In the genomic region with DNA sequence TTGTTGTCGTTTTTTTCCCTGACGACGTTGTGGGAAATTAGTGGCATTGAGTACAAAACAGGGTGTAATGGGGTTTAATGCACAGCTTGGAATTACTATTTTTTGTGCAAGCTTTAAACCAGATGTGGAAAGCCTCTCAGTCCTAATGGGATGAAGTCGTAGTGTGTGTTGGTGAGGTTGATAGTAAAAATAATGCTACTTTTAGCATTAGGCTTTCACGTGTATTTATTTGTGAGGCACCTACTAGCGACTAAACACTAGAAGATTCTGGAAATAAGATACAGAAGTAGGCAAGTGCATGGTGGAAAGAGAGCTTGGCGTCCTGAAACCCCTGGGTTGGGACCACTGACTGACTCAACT, we compare ENCODE assay signal across 8 cellular contexts.
DNase-seq lines count a peak whose midpoint lies in the region; TF ChIP-seq lines count a peak whose summit lies in the region.

No MANE protein-coding gene starts in this region.

- no peaks in the 10 kb centered on the region for H3K27me3 ChIP-seq in NT2/D1 (ENCODE audit: insufficient read depth, insufficient read length)
- no peaks in the 10 kb centered on the region for H3K27me3 ChIP-seq in endocrine pancreas (ENCODE audit: control insufficient read depth, insufficient read depth, low read length)

- H3K27ac Mint-ChIP-seq in nephron progenitor cell: peak overlapping the region; percentile 76

- H3K4me3 Mint-ChIP-seq in nephron progenitor cell: peak overlapping the region; percentile 96

- H3K36me3 ChIP-seq in NT2/D1 (ENCODE audit: insufficient read depth, insufficient read length, low read length) (no peaks in the 10 kb centered on the region), endocrine pancreas (ENCODE audit: control insufficient read depth, insufficient read depth, low read length) (no peaks in the 10 kb centered on the region)

- peak overlapping the region; percentile 24 for H3K4me3 ChIP-seq in NT2/D1 (ENCODE audit: insufficient read length, low read depth)
- peak overlapping the region; percentile 89 for H3K4me3 ChIP-seq in endocrine pancreas (ENCODE audit: control insufficient read depth, insufficient read depth, low read length)

- H3K9me3 ChIP-seq in NT2/D1 (ENCODE audit: insufficient read depth, low read length): no peaks in the 10 kb centered on the region; the same call in 1 of the 2 replicates
- H3K9me3 ChIP-seq in endocrine pancreas (ENCODE audit: control insufficient read depth, low read length): no peaks in the 10 kb centered on the region

- DNase-seq in NT2/D1 (ENCODE audit: low read depth, low spot score): no peak
- DNase-seq in nephron progenitor cell: no peak
- DNase-seq in cortex of kidney (lab: John Stamatoyannopoulos, UW): no peak
- DNase-seq in NCI-H2227 (lab: John Stamatoyannopoulos, UW; ENCODE audit: unreplicated experiment): no peak
- no peak for DNase-seq in posterior cingulate gyrus
- no peak for DNase-seq in iPS-NIHi7 (ENCODE audit: extremely low spot score)

- no peak overlapping the region for H3K9ac ChIP-seq in NT2/D1 (ENCODE audit: insufficient read length, low read depth)
- peak overlapping the region; percentile 85 for H3K9ac ChIP-seq in endocrine pancreas (ENCODE audit: control insufficient read depth, insufficient read depth, low read length)

- no peaks in the 10 kb centered on the region for H3K4me1 ChIP-seq in NT2/D1 (ENCODE audit: insufficient read depth, insufficient read length)
- H3K4me1 ChIP-seq in endocrine pancreas (ENCODE audit: control insufficient read depth, insufficient read depth, low read length): peaks cover 8% of the 10 kb centered on the region

- peak overlapping the region; percentile 94 for H3K27ac ChIP-seq in C4-2B

- peaks cover 11% of the 10 kb centered on the region for H3K27me3 Mint-ChIP-seq in nephron progenitor cell (ENCODE audit: low read depth, poor library complexity)

- TF ChIP-seq CTCF in C4-2B (conservative IDR thresholded peaks at IDR 0.05) (no peak), nephron progenitor cell (IDR thresholded peaks at IDR 0.05) (no peak)

- intact Hi-C loops in posterior cingulate gyrus (cut with DNase I): no loop called here

- peaks cover 27% of the 10 kb centered on the region for H3K4me1 Mint-ChIP-seq in nephron progenitor cell

- H3K36me3 Mint-ChIP-seq in nephron progenitor cell (ENCODE audit: low read depth): peaks cover 21% of the 10 kb centered on the region

- H3K9me3 Mint-ChIP-seq in nephron progenitor cell: peaks cover 47% of the 10 kb centered on the region
